13 cellular contexts compared by ENCODE assay signal in the genomic region with DNA sequence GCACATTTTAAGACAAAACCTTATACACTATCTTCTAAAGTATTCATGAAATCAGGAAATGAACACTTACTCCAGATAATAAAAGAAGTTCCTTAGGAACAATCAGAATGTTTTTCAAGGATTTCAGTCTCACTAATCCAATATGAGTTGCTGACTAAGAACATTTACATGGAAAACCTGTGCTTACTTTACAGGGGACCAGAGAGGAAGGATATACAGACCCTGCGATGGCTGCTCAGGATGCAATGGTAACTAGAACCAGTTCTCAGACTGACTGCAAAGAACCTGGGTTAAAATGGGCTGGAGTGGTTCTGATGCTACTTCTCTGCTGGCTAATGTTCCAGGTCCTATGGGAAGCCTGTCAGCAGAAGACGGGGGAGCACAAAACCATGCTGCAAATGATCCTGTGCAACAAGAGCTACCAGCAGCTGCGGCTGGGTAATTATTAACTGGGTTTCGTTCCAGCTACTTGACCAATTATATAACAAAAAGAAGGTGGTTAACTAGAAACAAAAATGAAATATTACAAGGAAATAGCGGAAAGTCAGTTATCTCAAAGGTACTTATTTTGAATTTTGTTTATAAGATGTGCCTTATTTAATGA.
"Had no signal": no experiment of that assay in that cellular context is flagged by ENCODE, and none has a peak within 500 bp of the region (broad histone marks: within the 10 kb centered on the region; RNA-seq: fewer than 3 reads in every experiment).

No MANE protein-coding gene starts in this region.

- H3K4me1 ChIP-seq: tibial nerve, vagina had no signal

- H3K27me3 ChIP-seq: tibial nerve, vagina had no signal

- H3K27ac ChIP-seq: tibial nerve, vagina had no signal

- FAIRE-seq: TTC549 had no signal

- H3K36me3 ChIP-seq: tibial nerve, vagina had no signal

- H3K9me3 ChIP-seq: tibial nerve, vagina had no signal

- H3K4me2 ChIP-seq: smooth muscle cell had no signal

- DNase-seq: activated CD4-positive, alpha-beta T cell treated with anti-CD3 and anti-CD28 coated beads, Interleukin-2, amount 50 U/mL, for 1 hour; activated T-cell treated with anti-CD3 and anti-CD28 coated beads, Interleukin-2, amount 50 U/mL, for 1 hour; amniotic stem cell; dermis blood vessel endothelial cell; endodermal cell; immature natural killer cell; T-helper 2 cell had no signal

- ATAC-seq: esophagus mucosa; stimulated activated memory B cell treated with anti-CD40 and anti-IgM and Interleukin-4, amounts not matched to agents 10 μg/mL and 1 μg/mL and 100 μg/mL, for 72 hours had no signal

- H3K4me3 ChIP-seq: smooth muscle cell, tibial nerve, vagina had no signal
